15 cellular contexts compared by ENCODE assay signal in the genomic region with DNA sequence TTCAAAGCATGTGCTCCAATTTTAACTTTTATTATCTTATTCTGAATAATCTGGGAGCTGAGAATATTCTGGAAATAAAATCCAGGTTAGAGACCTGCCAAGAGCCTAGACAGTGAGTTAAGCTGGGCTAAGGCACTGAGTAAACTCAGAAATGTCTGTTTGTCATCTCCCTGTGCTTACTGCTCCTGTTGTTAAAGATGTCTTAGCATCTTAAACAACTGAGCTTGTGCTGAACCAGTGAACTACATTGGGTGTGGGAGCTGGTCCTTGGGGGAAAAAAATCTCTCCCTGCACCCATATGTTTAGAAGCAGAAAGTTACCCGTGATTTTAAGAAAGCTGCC. TPM values are rescaled to one million over a fixed set of nuclear protein-coding genes. Genes with fewer than 3 reads are reported as not detected.
DNase-seq lines count a peak whose midpoint lies in the region; ATAC-seq and TF ChIP-seq lines count a peak whose summit lies in the region.
"Had no signal": no experiment of that assay in that cellular context is flagged by ENCODE, and none has a peak within 500 bp of the region (broad histone marks: within the 10 kb centered on the region; RNA-seq: fewer than 3 reads in every experiment).

No MANE protein-coding gene starts in this region.

- TF ChIP-seq CTCF in brain microvascular endothelial cell (IDR thresholded peaks at IDR 0.05; ENCODE audit: low read depth, low read length, missing control alignments) (no peak), lower lobe of right lung (IDR thresholded peaks at IDR 0.05) (no peak), omental fat pad (IDR thresholded peaks at IDR 0.05) (no peak)

- intact Hi-C loops in lower lobe of right lung (cut with DNase I), result no loop called here

- WGBS in HUES64, result 3% methylated on average over 1 of the region's 1 CpG

- H3K27me3 ChIP-seq in HUES64 (ENCODE audit: insufficient read depth, low read length), result peaks cover 12% of the 10 kb centered on the region; the same call in 1 of the 2 replicates
- no peaks in the 10 kb centered on the region for H3K27me3 ChIP-seq in brain microvascular endothelial cell (replicated peaks)
- H3K27me3 ChIP-seq in lower lobe of right lung (ENCODE audit: low read depth), result no peaks in the 10 kb centered on the region
- H3K27me3 ChIP-seq in subcutaneous abdominal adipose tissue (ENCODE audit: control insufficient read depth in 5 of 5, insufficient read depth in 4 of 5, low read length in 5 of 5), result no peaks in the 10 kb centered on the region

- DNase-seq in brain microvascular endothelial cell (no peak), lower lobe of right lung (no peak), EL (no peak), globus pallidus (ENCODE audit: low spot score) (no peak), hypothalamus (lab: John Stamatoyannopoulos, UW) (no peak), omental fat pad (ENCODE audit: low spot score) (no peak)
- DNase-seq: activated naive CD4-positive, alpha-beta T cell; CD4-positive, CD25-positive, alpha-beta regulatory T cell; head of caudate nucleus; NCI-H748 treated with DMSO at 0.1 percent for 48 hours; SHP77 treated with DMSO at 0.1 percent for 48 hours; stimulated activated CD4-positive, alpha-beta T cell treated with anti-CD3 and anti-CD28 coated beads, Interleukin-2, amount 100 ng/mL, for 48 hours had no signal

- H3K36me3 ChIP-seq in HUES64 (ENCODE audit: insufficient read depth, low read length), result no peaks in the 10 kb centered on the region
- H3K36me3 ChIP-seq in brain microvascular endothelial cell (replicated peaks), result no peaks in the 10 kb centered on the region
- H3K36me3 ChIP-seq in lower lobe of right lung, result no peaks in the 10 kb centered on the region
- H3K36me3 ChIP-seq in subcutaneous abdominal adipose tissue (ENCODE audit: control insufficient read depth in 5 of 5, insufficient read depth in 5 of 5, low read length in 5 of 5), result no peaks in the 10 kb centered on the region

- H3K4me3 ChIP-seq in HUES64 (ENCODE audit: low read length) (peak overlapping the region; percentile 30), brain microvascular endothelial cell (ENCODE audit: low read depth, low read length) (no peak overlapping the region), lower lobe of right lung (no peak overlapping the region), subcutaneous abdominal adipose tissue (ENCODE audit: low read depth in 1 of 5, low read length in 5 of 5) (no peak overlapping the region)

- H3K9me3 ChIP-seq in HUES64 (ENCODE audit: insufficient read depth, low read depth, low read length), result no peaks in the 10 kb centered on the region
- no peaks in the 10 kb centered on the region for H3K9me3 ChIP-seq in lower lobe of right lung
- H3K9me3 ChIP-seq in subcutaneous abdominal adipose tissue (ENCODE audit: control insufficient read depth in 5 of 5, low read length in 5 of 5), result no peaks in the 10 kb centered on the region

- H3K27ac ChIP-seq in HUES64 (ENCODE audit: low read depth, low read length) (peak overlapping the region; percentile 95; the same call in 1 of the 2 replicates), brain microvascular endothelial cell (peak overlapping the region; percentile 46), lower lobe of right lung (peak overlapping the region; percentile 65), subcutaneous abdominal adipose tissue (ENCODE audit: low read depth, low read length) (peak overlapping the region; percentile 50)
- H3K27ac ChIP-seq: KMS-11 had no signal

- ATAC-seq in lower lobe of right lung, result peak in 1 of 2 donors; percentile 29
- ATAC-seq in omental fat pad (ENCODE audit: low FRiP score), result no peak

- in situ Hi-C loops in brain microvascular endothelial cell (cut with HindIII; ENCODE audit: low pct_ligation_motif_present, low sequenced_read_pairs), result no loop called here

- H3K9ac ChIP-seq in HUES64 (ENCODE audit: low read depth, low read length) (peak overlapping the region; percentile 46), subcutaneous abdominal adipose tissue (ENCODE audit: low read length in 5 of 5) (no peak overlapping the region)
- H3K9ac ChIP-seq: KMS-11 had no signal

- H3K4me1 ChIP-seq in HUES64 (ENCODE audit: insufficient read depth, low read length) (peaks cover 58% of the 10 kb centered on the region), lower lobe of right lung (peaks cover 20% of the 10 kb centered on the region), subcutaneous abdominal adipose tissue (ENCODE audit: control insufficient read depth in 5 of 5, insufficient read depth in 5 of 5, low read length in 5 of 5) (peaks cover 0 to 24% (median 18%) of the 10 kb centered on the region in 5 donors)

RNA-seq across cellular contexts. Expression of gene AHCYL1, which starts 25.0 kb away (rescaled TPM):
- 62.4 TPM for polyA plus RNA-seq in HUES64 (2013, experiment 1 of 2)
- polyA plus RNA-seq in HUES64 (2013, experiment 2 of 2), result 76.9 TPM
- total RNA-seq in lower lobe of right lung (83.9 TPM), omental fat pad (100 to 1,000 TPM in 2 of 4 donors, 10 to 100 TPM in 2; 76.0 to 107 (median 95.8) TPM)

RNA-seq across cellular contexts. Expression of gene CSF1, which starts 49.0 kb away (rescaled TPM):
- 3.6 TPM for polyA plus RNA-seq in HUES64 (2013, experiment 1 of 2)
- polyA plus RNA-seq in HUES64 (2013, experiment 2 of 2), result 4.4 TPM
- total RNA-seq in lower lobe of right lung (64.3 TPM), omental fat pad (100 to 1,000 TPM; 103 to 158 (median 118) TPM)
